8 cellular contexts compared by ENCODE assay signal in the genomic region with DNA sequence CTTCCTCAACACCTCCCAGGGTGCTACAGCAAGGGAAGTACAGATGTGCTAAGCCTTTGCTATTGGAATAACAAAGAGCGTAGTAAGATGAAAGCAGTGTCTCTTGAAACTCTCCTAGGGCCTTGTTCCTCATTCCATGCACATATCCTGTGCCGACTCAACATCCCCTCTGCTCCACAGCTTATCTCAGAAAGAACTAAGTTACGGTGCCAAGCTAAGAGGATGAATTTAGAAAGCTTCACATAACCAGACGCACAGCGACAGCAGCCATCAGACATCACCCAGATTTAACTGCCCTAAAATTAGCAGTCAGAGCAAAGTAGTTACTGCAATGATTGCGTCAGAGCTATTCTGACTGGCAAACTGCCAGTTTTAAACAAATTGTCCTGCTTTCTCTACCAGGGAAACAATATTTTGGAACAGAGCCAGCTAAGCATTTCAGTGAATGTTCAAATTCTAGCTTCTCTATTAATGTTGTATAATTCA. TPM values are rescaled to one million over a fixed set of nuclear protein-coding genes. Genes with fewer than 3 reads are reported as not detected.
DNase-seq lines count a peak whose midpoint lies in the region; ATAC-seq and TF ChIP-seq lines count a peak whose summit lies in the region.

No MANE protein-coding gene starts in this region.

- H3K18ac ChIP-seq in mesenchymal stem cell (ENCODE audit: low read depth in 1 of 2, low read length in 2 of 2) = peak overlapping the region in 1 of 2 experiments; percentile 28

- CTCF ChIA-PET in HEK293T (lab: Yijun Ruan, JAX) = no interaction called here

- H2BK5ac ChIP-seq in mesenchymal stem cell (ENCODE audit: low read depth, low read length, poor library complexity, severe bottlenecking) = no peak overlapping the region

- no peak overlapping the region for H2BK15ac ChIP-seq in mesenchymal stem cell (ENCODE audit: low read depth, poor library complexity, severe bottlenecking)

- H2AFZ ChIP-seq in mesenchymal stem cell (ENCODE audit: low read depth, low read length) = no peak overlapping the region

- no peak overlapping the region for H2BK12ac ChIP-seq in mesenchymal stem cell (ENCODE audit: low read length in 2 of 2)

- no peaks in the 10 kb centered on the region for H3K9me3 ChIP-seq in mesenchymal stem cell (ENCODE audit: control insufficient read depth, low read length)

- 20% methylated on average over 6 of the region's 6 CpGs for WGBS in mesenchymal stem cell

- no peak overlapping the region for H3K23ac ChIP-seq in mesenchymal stem cell (ENCODE audit: low read length in 2 of 2)

- H3K9ac ChIP-seq in mesenchymal stem cell (ENCODE audit: low read length) = peak overlapping the region; percentile 41

- H4K91ac ChIP-seq in mesenchymal stem cell (ENCODE audit: low read length) = no peak overlapping the region

- no peak overlapping the region for H4K8ac ChIP-seq in mesenchymal stem cell (ENCODE audit: low read length)

- POLR2A ChIA-PET in HEK293T (lab: Yijun Ruan, JAX) = interaction anchor here (1.3 to 1.4 kb wide), 2 partner anchors 10 to 21 kb away, joined by 3 to 4 read pairs; a partner anchor contains a TSS

- no peak overlapping the region for H3K14ac ChIP-seq in mesenchymal stem cell (ENCODE audit: low read length in 2 of 2)

- no peak overlapping the region for H3K4ac ChIP-seq in mesenchymal stem cell (ENCODE audit: low read depth in 1 of 2, low read length in 2 of 2)

- no peak overlapping the region for H2AK5ac ChIP-seq in mesenchymal stem cell (ENCODE audit: low read length, severe bottlenecking)

- no peak overlapping the region for H3K4me2 ChIP-seq in mesenchymal stem cell (ENCODE audit: low read length, poor library complexity, severe bottlenecking)

- peaks cover 15% of the 10 kb centered on the region for H3K79me1 ChIP-seq in mesenchymal stem cell (replicated peaks; ENCODE audit: low read length, poor library complexity, severe bottlenecking)

- DNase-seq in HEK293T (ENCODE audit: extremely low spot score) (no peak), NCI-H774 (lab: John Stamatoyannopoulos, UW) (peak; percentile 90), dermis microvascular lymphatic vessel endothelial cell (ENCODE audit: low read depth in 2 of 2) (peak; percentile 89 to 90), mesenchymal stem cell (peak; percentile 85), GM19238 (ENCODE audit: insufficient read length, low spot score) (no peak)
- no peak for DNase-seq in activated CD4-positive, alpha-beta T cell treated with anti-CD3 and anti-CD28 coated beads, Interleukin-2, amount 50 U/mL, for 4 hours

- H3K36me3 ChIP-seq in mesenchymal stem cell (ENCODE audit: control insufficient read depth in 1 of 2, insufficient read depth in 2 of 2, low read depth in 1 of 2, low read length in 2 of 2) = peaks cover 0 to 4% of the 10 kb centered on the region in 2 experiments

- peaks cover 9% of the 10 kb centered on the region for H3K4me1 ChIP-seq in mesenchymal stem cell (ENCODE audit: control insufficient read depth, insufficient read depth, low read depth, low read length)

- ATAC-seq in HG02938 (IDR thresholded peaks at IDR 0.05; ENCODE audit: unreplicated experiment) (no peak), GM19467 (IDR thresholded peaks at IDR 0.05; ENCODE audit: unreplicated experiment) (no peak)

- H3K4me3 ChIP-seq in mesenchymal stem cell (ENCODE audit: insufficient read depth in 1 of 2, low read depth in 1 of 2, low read length in 2 of 2) = no peak overlapping the region

- H3K27me3 ChIP-seq in mesenchymal stem cell (ENCODE audit: control insufficient read depth in 1 of 2, insufficient read depth in 1 of 2, low read length in 2 of 2) = no peaks in the 10 kb centered on the region

- no peak overlapping the region for H3K27ac ChIP-seq in mesenchymal stem cell (ENCODE audit: low read length, poor library complexity, severe bottlenecking)

- no peak overlapping the region for H2BK120ac ChIP-seq in mesenchymal stem cell (ENCODE audit: low read depth, low read length)

TF ChIP-seq in HEK293T, 16 proteins besides CTCF, POLR2A, EP300 and RAD21:
- TF ChIP-seq, protein P1, sequence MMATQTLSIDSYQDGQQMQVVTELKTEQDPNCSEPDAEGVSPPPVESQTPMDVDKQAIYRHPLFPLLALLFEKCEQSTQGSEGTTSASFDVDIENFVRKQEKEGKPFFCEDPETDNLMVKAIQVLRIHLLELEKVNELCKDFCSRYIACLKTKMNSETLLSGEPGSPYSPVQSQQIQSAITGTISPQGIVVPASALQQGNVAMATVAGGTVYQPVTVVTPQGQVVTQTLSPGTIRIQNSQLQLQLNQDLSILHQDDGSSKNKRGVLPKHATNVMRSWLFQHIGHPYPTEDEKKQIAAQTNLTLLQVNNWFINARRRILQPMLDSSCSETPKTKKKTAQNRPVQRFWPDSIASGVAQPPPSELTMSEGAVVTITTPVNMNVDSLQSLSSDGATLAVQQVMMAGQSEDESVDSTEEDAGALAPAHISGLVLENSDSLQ (IDR thresholded peaks at IDR 0.05) = peak; percentile 60
- no peak for TF ChIP-seq SUZ12 (IDR thresholded peaks at IDR 0.05)

RNA-seq across cellular contexts. Expression of a gene that starts 9.5 kb away (rescaled TPM):
- total RNA-seq in dermis microvascular lymphatic vessel endothelial cell = 11.7 and 11.8 TPM in 2 replicates
- 10.2 TPM for polyA plus RNA-seq in mesenchymal stem cell (2013, experiment 1 of 2)
- polyA plus RNA-seq in mesenchymal stem cell (2013, experiment 2 of 2) = 9.6 TPM

Comparison
In these comparisons a context has a peak if more than half of its experiments do, and no peak if none do; other contexts are left out.
1. DNase-seq: peak in NCI-H774 (single experiment), dermis microvascular lymphatic vessel endothelial cell (2 of 2) and mesenchymal stem cell (single experiment); none in HEK293T (single experiment), GM19238 (single experiment) and activated CD4-positive, alpha-beta T cell treated with anti-CD3 and anti-CD28 coated beads, Interleukin-2, amount 50 U/mL, for 4 hours (0 of 2).